Comparison of ENCODE assay signal across 8 cellular contexts in genomic region chr11:65506770-65507485, GRCh38. TPM values are rescaled to one million over a fixed set of nuclear protein-coding genes. Genes with fewer than 3 reads are reported as not detected.
DNase-seq lines count a peak whose midpoint lies in the region; ATAC-seq, FAIRE-seq and TF ChIP-seq lines count a peak whose summit lies in the region.

No MANE protein-coding gene starts in this region.

- peak overlapping the region; percentile 87; the same call in 1 of the 2 replicates for H3K4me2 ChIP-seq in GM12878 (ENCODE audit: control insufficient read depth, insufficient read depth)

- TF ChIP-seq CTCF in BE2C (IDR thresholded peaks at IDR 0.05; ENCODE audit: low read depth, low read length) (no peak), Panc1 (IDR thresholded peaks at IDR 0.05) (no peak), GM12878 (IDR thresholded peaks at IDR 0.05 in 2 of 3, conservative IDR thresholded peaks at IDR 0.05 in 1 of 3; ENCODE audit: control insufficient read depth in 2 of 3, extremely low read depth in 1 of 3, insufficient read depth in 1 of 3, low read depth in 3 of 3, low read length in 3 of 3) (no peak)

- H3K4me1 Mint-ChIP-seq in stimulated activated naive CD8-positive, alpha-beta T cell treated with anti-CD3 and anti-CD28 coated beads, Interleukin-15, amount 100 ng/mL, for 72 hours = peaks cover 76% of the 10 kb centered on the region

- H3K27me3 ChIP-seq in BE2C (0 out of 2 replicates have a peak, but pooled peaks cover 9% of the 10 kb centered on the region), Panc1 (ENCODE audit: control insufficient read depth, insufficient read depth, low read length) (no peaks in the 10 kb centered on the region), GM12878 (replicated peaks in 1 of 2; ENCODE audit: control insufficient read depth in 2 of 2, insufficient read depth in 2 of 2, low read length in 1 of 2) (no peaks in the 10 kb centered on the region), layer of hippocampus (ENCODE audit: control insufficient read depth, insufficient read depth, low read length) (no peaks in the 10 kb centered on the region)

- RAD21 ChIA-PET in GM12878 (lab: Charles Lee; ENCODE audit: unreplicated experiment) = interaction anchor here (0.5 to 11.3 kb wide), 14 partner anchors 8 to 174 kb away, joined by 3 to 179 read pairs (median 8); partner anchors contain the start of genes DPF2, FAM89B, MALAT1 and NEAT1

- in situ Hi-C loops in Panc1 (cut with HindIII; ENCODE audit: low pct_unique_long_range_greater_than_20kb, low sequenced_read_pairs) (no loop called here), GM12878 (cut with MboI) (loop anchor here (5.0 kb wide), 1 partner anchor 90 kb away; no protein-coding TSS in a partner anchor)

- H2AFZ ChIP-seq in GM12878 (ENCODE audit: control insufficient read depth, low read depth, low read length) = no peak overlapping the region

- POLR2A ChIA-PET in Panc1 (lab: Charles Lee) (interaction anchor here (0.6 to 15.9 kb wide), 13 partner anchors 9 to 100 kb away, joined by 6 to 818 read pairs (median 14); partner anchors contain the start of genes MALAT1 and NEAT1), GM12878 (lab: Charles Lee) (interaction anchor here (0.6 to 10.3 kb wide), 12 partner anchors 14 to 302 kb away, joined by 3 to 192 read pairs (median 11); partner anchors contain the start of genes MALAT1, NEAT1 and SCYL1)

- BruUV-seq in Panc1 (replicated peaks; lab: Mats Ljungman, UMichigan) (TSS peak; percentile 84), GM12878 (replicated peaks; lab: Mats Ljungman, UMichigan) (no TSS peak)

- H3K36me3 ChIP-seq in BE2C (peaks cover 51% of the 10 kb centered on the region), Panc1 (ENCODE audit: control insufficient read depth, insufficient read depth, low read length) (peaks cover 45% of the 10 kb centered on the region), GM12878 (ENCODE audit: control insufficient read depth in 2 of 2, insufficient read depth in 2 of 2, low read length in 1 of 2) (peaks cover 6 to 36% of the 10 kb centered on the region in 2 experiments)

- intact Hi-C loops in Panc1 (cut with micrococcal nuclease; ENCODE audit: unreplicated experiment) (loop anchor here (5.0 kb wide), 2 partner anchors 35 to 50 kb away; no protein-coding TSS in a partner anchor), GM12878 (cut with micrococcal nuclease; ENCODE audit: unreplicated experiment) (loop anchor here (2.0 kb wide), 1 partner anchor 36 kb away; no protein-coding TSS in a partner anchor)

- H3K4me1 ChIP-seq in BE2C (0 out of 2 replicates have a peak, but pooled peaks cover 4% of the 10 kb centered on the region), Panc1 (ENCODE audit: control insufficient read depth, insufficient read depth, low read length) (peaks cover 30% of the 10 kb centered on the region), GM12878 (ENCODE audit: control insufficient read depth, insufficient read depth, low read length) (peaks cover 10% of the 10 kb centered on the region; the same call in 1 of the 2 replicates)

- H3K4me3 ChIP-seq in BE2C (ENCODE audit: low read depth, low read length) (peak overlapping the region; percentile 96), Panc1 (ENCODE audit: low read depth in 2 of 2, low read length in 2 of 2) (peak overlapping the region; percentile 78 to 99), GM12878 (no peak overlapping the region)

- peaks cover 50% of the 10 kb centered on the region for H3K79me2 ChIP-seq in GM12878 (ENCODE audit: control insufficient read depth, insufficient read depth, low read length)

- ATAC-seq in GM18867 (IDR thresholded peaks at IDR 0.05; ENCODE audit: unreplicated experiment) (peak; percentile 27), HG03066 (IDR thresholded peaks at IDR 0.05; ENCODE audit: low read depth, unreplicated experiment) (peak; percentile 49), Panc1 (peak; percentile 61), GM12878 (peak; percentile 61)
- ATAC-seq in stimulated activated naive CD8-positive, alpha-beta T cell treated with anti-CD3 and anti-CD28 coated beads, Interleukin-15, amount 100 ng/mL, for 72 hours = peak; percentile 4

- peak; percentile 79 for TF ChIP-seq POLR2A in GM12878 (IDR thresholded peaks at IDR 0.05; ENCODE audit: low read depth, low read length)

- no peaks in the 10 kb centered on the region for H3K27me3 Mint-ChIP-seq in stimulated activated naive CD8-positive, alpha-beta T cell treated with anti-CD3 and anti-CD28 coated beads, Interleukin-15, amount 100 ng/mL, for 72 hours

- TF ChIP-seq EP300 in GM12878 (IDR thresholded peaks at IDR 0.05; ENCODE audit: borderline replicate concordance in 1 of 2, control insufficient read depth in 1 of 2, low read depth in 2 of 2, low read length in 2 of 2) = peak in 1 of 2 experiments; percentile 31; a peak in 1 of 4 replicates

- H3K9me3 ChIP-seq in BE2C = no peaks in the 10 kb centered on the region
- H3K9me3 ChIP-seq in Panc1 (ENCODE audit: control insufficient read depth, insufficient read depth, low read depth, low read length) = no peaks in the 10 kb centered on the region
- H3K9me3 ChIP-seq in GM12878 (replicated peaks; ENCODE audit: control insufficient read depth, insufficient read depth, low read length) = no peaks in the 10 kb centered on the region

- peaks cover 15% of the 10 kb centered on the region for H4K20me1 ChIP-seq in GM12878 (ENCODE audit: control insufficient read depth, insufficient read depth)

- CTCF ChIA-PET in Panc1 (lab: Charles Lee) (interaction anchor here (0.7 to 1.1 kb wide), 2 partner anchors 35 to 38 kb away, joined by 3 to 4 read pairs; no protein-coding TSS in a partner anchor), GM12878 (lab: Yijun Ruan, JAX) (interaction anchor here (1.2 to 27.9 kb wide), 8 partner anchors 12 to 139 kb away, joined by 3 to 728 read pairs (median 12); partner anchors contain the start of genes FRMD8, MALAT1, NEAT1 and SCYL1)

- no peak for FAIRE-seq in GM12878 (lab: Jason Lieb, UNC)

- H3K9ac ChIP-seq in GM12878 (ENCODE audit: control insufficient read depth, insufficient read depth, low read length) = peak overlapping the region; percentile 100; the same call in 1 of the 2 replicates

- H3K4me3 Mint-ChIP-seq in stimulated activated naive CD8-positive, alpha-beta T cell treated with anti-CD3 and anti-CD28 coated beads, Interleukin-15, amount 100 ng/mL, for 72 hours = peak overlapping the region in 1 of 2 donors; percentile 80

- TF ChIP-seq RAD21 in GM12878 (IDR thresholded peaks at IDR 0.05; ENCODE audit: insufficient read depth, low read depth, low read length) = no peak

- no peaks in the 10 kb centered on the region for H3K9me3 Mint-ChIP-seq in stimulated activated naive CD8-positive, alpha-beta T cell treated with anti-CD3 and anti-CD28 coated beads, Interleukin-15, amount 100 ng/mL, for 72 hours

- under 1% methylated on average over 7 of the region's 7 CpGs for WGBS in GM12878 (ENCODE audit: insufficient coverage, insufficient replicate concordance, low lambda C conversion rate, missing lambda C conversion rate)

- H3K27ac ChIP-seq in Panc1 (ENCODE audit: low read length) = peak overlapping the region; percentile 100
- peak overlapping the region; percentile 28 for H3K27ac ChIP-seq in GM12878 (ENCODE audit: control insufficient read depth, insufficient read depth)
- H3K27ac ChIP-seq in layer of hippocampus (ENCODE audit: low read depth, low read length) = peak overlapping the region; percentile 84

- H3K27ac Mint-ChIP-seq in stimulated activated naive CD8-positive, alpha-beta T cell treated with anti-CD3 and anti-CD28 coated beads, Interleukin-15, amount 100 ng/mL, for 72 hours = peak overlapping the region; percentile 76 to 95

- SMC1A ChIA-PET in GM12878 (lab: Charles Lee; ENCODE audit: uncharacterized antibody, unreplicated experiment) = interaction anchor here (0.8 to 19.3 kb wide), 5 partner anchors 14 to 140 kb away, joined by 3 to 481 read pairs (median 131); partner anchors contain the start of gene MALAT1

- DNase-seq in BE2C (no peak), Panc1 (ENCODE audit: low read depth, low spot score) (peak; percentile 93), GM12878 (ENCODE audit: low read depth, low spot score) (no peak), NCI-H2196 treated with DMSO at 0.1 percent for 48 hours (lab: John Stamatoyannopoulos, UW; ENCODE audit: unreplicated experiment) (no peak)
- DNase-seq in stimulated activated naive CD8-positive, alpha-beta T cell treated with anti-CD3 and anti-CD28 coated beads, Interleukin-15, amount 100 ng/mL, for 72 hours = peak in 1 of 2 donors; percentile 48

RNA-seq across cellular contexts. Expression of gene MALAT1, which starts 8.1 kb away (rescaled TPM):
- 273 TPM for polyA plus RNA-seq in BE2C (2012; ENCODE audit: insufficient read depth, insufficient read length, low read depth)
- total RNA-seq in Panc1 (2021; ENCODE audit: unreplicated experiment) (13,645 TPM), GM12878 (2014; rRNA removed) (1,917 and 1,986 TPM in 2 replicates), GM12878 (2014; rRNA removed; fragmentation: Illumina TruSeq; extraction: Trizol) (2,052 and 2,660 TPM in 2 replicates), GM12878 (2021) (3,939 and 4,883 TPM in 2 replicates)
- 690 TPM for polyA plus RNA-seq in Panc1 (2012; ENCODE audit: insufficient read length)
- 43,172 and 44,148 TPM in 2 replicates for total RNA-seq in GM12878 (2013; cell fraction: nucleolus; rRNA removed)
- 704 TPM for polyA plus RNA-seq in GM12878 (2011; ENCODE audit: low read depth)
- polyA plus RNA-seq in GM12878 (2011; rRNA removed) (659 and 901 TPM in 2 replicates), GM12878 (2014; fragmentation: Illumina TruSeq; extraction: Trizol) (448 and 686 TPM in 2 replicates), GM12878 (2014; fragmentation: Nextera tagmentation; extraction: Ambion mirVana) (1,000 to 10,000 TPM; 1,593 to 8,160 TPM), GM12878 (2014; rRNA removed) (1,421 and 1,643 TPM in 2 replicates), GM12878 (2016; fragmentation: Nextera tagmentation; extraction: Ambion mirVana) (1,000 to 10,000 TPM; 6,201 to 6,497 TPM)
- polyA plus RNA-seq in GM12878 (2011; cell fraction: cytosol; rRNA removed) = 216 and 352 TPM in 2 replicates
- 4,041 and 4,062 TPM in 2 replicates for polyA plus RNA-seq in GM12878 (2011; cell fraction: nucleus; rRNA removed)
- polyA plus RNA-seq in GM12878 (2012) = 1,013 and 3,952 TPM in 2 replicates
- polyA minus RNA-seq in GM12878 (2011; rRNA and poly(A)+ RNA removed) = 2,928 and 3,606 TPM in 2 replicates
- polyA minus RNA-seq in GM12878 (2011; cell fraction: cytosol; rRNA and poly(A)+ RNA removed) = 1,627 and 2,358 TPM in 2 replicates
- polyA minus RNA-seq in GM12878 (2011; cell fraction: nucleus; rRNA and poly(A)+ RNA removed) = 12,181 and 12,309 TPM in 2 replicates

RNA-seq across cellular contexts. Expression of gene SCYL1, which starts 18.0 kb away (rescaled TPM):
- polyA plus RNA-seq in BE2C (2012; ENCODE audit: insufficient read depth, insufficient read length, low read depth) = 66.9 TPM
- total RNA-seq in Panc1 (2021; ENCODE audit: unreplicated experiment) (117 TPM), GM12878 (2014; rRNA removed) (75.1 and 82.7 TPM in 2 replicates), GM12878 (2014; rRNA removed; fragmentation: Illumina TruSeq; extraction: Trizol) (25.9 and 29.3 TPM in 2 replicates), GM12878 (2021) (66.7 and 67.8 TPM in 2 replicates)
- 172 TPM for polyA plus RNA-seq in Panc1 (2012; ENCODE audit: insufficient read length)
- 28.9 and 34.4 TPM in 2 replicates for total RNA-seq in GM12878 (2013; cell fraction: nucleolus; rRNA removed)
- polyA plus RNA-seq in GM12878 (2011; ENCODE audit: low read depth) = 16.4 TPM
- polyA plus RNA-seq in GM12878 (2011; rRNA removed) (17.8 and 43.1 TPM in 2 replicates), GM12878 (2014; fragmentation: Illumina TruSeq; extraction: Trizol) (6.9 and 32.5 TPM in 2 replicates), GM12878 (2014; fragmentation: Nextera tagmentation; extraction: Ambion mirVana) (1 to 10 TPM in 1 of 2 experiments, under 1 TPM in 1; 0.80 to 6.3 TPM), GM12878 (2014; rRNA removed) (68.0 and 74.6 TPM in 2 replicates), GM12878 (2016; fragmentation: Nextera tagmentation; extraction: Ambion mirVana) (10 to 100 TPM; 59.2 to 65.4 TPM)
- 88.7 and 112 TPM in 2 replicates for polyA plus RNA-seq in GM12878 (2011; cell fraction: cytosol; rRNA removed)
- 114 and 150 TPM in 2 replicates for polyA plus RNA-seq in GM12878 (2011; cell fraction: nucleus; rRNA removed)
- 35.1 and 36.8 TPM in 2 replicates for polyA plus RNA-seq in GM12878 (2012)
- 43.5 and 70.6 TPM in 2 replicates for polyA minus RNA-seq in GM12878 (2011; rRNA and poly(A)+ RNA removed)
- polyA minus RNA-seq in GM12878 (2011; cell fraction: cytosol; rRNA and poly(A)+ RNA removed) = 23.4 and 34.6 TPM in 2 replicates
- 16.7 and 26.3 TPM in 2 replicates for polyA minus RNA-seq in GM12878 (2011; cell fraction: nucleus; rRNA and poly(A)+ RNA removed)

RNA-seq across cellular contexts. Expression of gene LTBP3, which starts 51.2 kb away (rescaled TPM):
- 99.8 TPM for polyA plus RNA-seq in BE2C (2012; ENCODE audit: insufficient read depth, insufficient read length, low read depth)
- total RNA-seq in Panc1 (2021; ENCODE audit: unreplicated experiment) (133 TPM), GM12878 (2014; rRNA removed) (8.5 and 9.0 TPM in 2 replicates), GM12878 (2014; rRNA removed; fragmentation: Illumina TruSeq; extraction: Trizol) (1.2 and 2.2 TPM in 2 replicates), GM12878 (2021) (8.0 and 9.0 TPM in 2 replicates)
- polyA plus RNA-seq in Panc1 (2012; ENCODE audit: insufficient read length) = 275 TPM
- total RNA-seq in GM12878 (2013; cell fraction: nucleolus; rRNA removed) = 8.6 and 11.6 TPM in 2 replicates
- 12.8 TPM for polyA plus RNA-seq in GM12878 (2011; ENCODE audit: low read depth)
- polyA plus RNA-seq in GM12878 (2011; rRNA removed) (3.1 and 7.0 TPM in 2 replicates), GM12878 (2014; fragmentation: Illumina TruSeq; extraction: Trizol) (1.00 and 2.3 TPM in 2 replicates), GM12878 (2014; fragmentation: Nextera tagmentation; extraction: Ambion mirVana) (not detected), GM12878 (2014; rRNA removed) (12.2 and 14.7 TPM in 2 replicates), GM12878 (2016; fragmentation: Nextera tagmentation; extraction: Ambion mirVana) (1 to 10 TPM; 4.0 to 5.5 TPM)
- polyA plus RNA-seq in GM12878 (2011; cell fraction: cytosol; rRNA removed) = 14.4 and 24.0 TPM in 2 replicates
- 47.3 and 52.7 TPM in 2 replicates for polyA plus RNA-seq in GM12878 (2011; cell fraction: nucleus; rRNA removed)
- polyA plus RNA-seq in GM12878 (2012) = 15.6 and 16.4 TPM in 2 replicates
- 3.8 and 4.7 TPM in 2 replicates for polyA minus RNA-seq in GM12878 (2011; rRNA and poly(A)+ RNA removed)
- 5.6 and 6.7 TPM in 2 replicates for polyA minus RNA-seq in GM12878 (2011; cell fraction: cytosol; rRNA and poly(A)+ RNA removed)
- 6.6 and 12.8 TPM in 2 replicates for polyA minus RNA-seq in GM12878 (2011; cell fraction: nucleus; rRNA and poly(A)+ RNA removed)

Comparison
In these comparisons a context has a peak if more than half of its experiments do, and no peak if none do; other contexts are left out.
1. ATAC-seq: peak in every context shown above with its lines; median percentile 61 in Panc1; 61 in GM12878; 49 in HG03066; 27 in GM18867; 4 in stimulated activated naive CD8-positive, alpha-beta T cell treated with anti-CD3 and anti-CD28 coated beads, Interleukin-15, amount 100 ng/mL, for 72 hours.
2. H3K27ac ChIP-seq: peak in every context shown above with its lines; median percentile 100 in Panc1; 84 in layer of hippocampus; 28 in GM12878.
3. RNA of gene LTBP3, which starts 51.2 kb away (total RNA-seq): 133 TPM in Panc1 (single experiment); 1.2 to 11.6 TPM in GM12878; every median in the first group is over 10 times any median in the second.